Comparison of ENCODE assay signal across 8 cellular contexts in genomic region chr11:73787643-73788537, GRCh38.
DNase-seq lines count a peak whose midpoint lies in the region; ATAC-seq and TF ChIP-seq lines count a peak whose summit lies in the region.

MRPL48 (plus strand) TSS chr11:73787874; CDS start chr11:73787972, 98 bp downstream.

- TF ChIP-seq CTCF in astrocyte of the cerebellum (IDR thresholded peaks at IDR 0.05; ENCODE audit: low read depth, low read length, missing control alignments) = no peak
- TF ChIP-seq CTCF in retinal pigment epithelial cell (conservative IDR thresholded peaks at IDR 0.05; ENCODE audit: low read depth, low read length) = no peak

- in situ Hi-C loops in astrocyte of the cerebellum (cut with HindIII; ENCODE audit: low sequenced_read_pairs) = no loop called here

- DNase-seq in NCI-H2029 (lab: John Stamatoyannopoulos, UW) (peak; percentile 90), T-helper 22 cell (ENCODE audit: low read depth) (peak; percentile 75), astrocyte of the cerebellum (ENCODE audit: low read depth) (peak; percentile 87), hypothalamus (lab: John Stamatoyannopoulos, UW) (peak; percentile 46 to 98 (median 78)), retinal pigment epithelial cell (ENCODE audit: low read depth) (peak; percentile 67), cortex of kidney (lab: John Stamatoyannopoulos, UW) (no peak)

- H3K4me3 ChIP-seq in astrocyte of the cerebellum (ENCODE audit: low read depth, low read length) (peak within 1 kb of the TSS; percentile 66), retinal pigment epithelial cell (ENCODE audit: low read length) (peak within 1 kb of the TSS; percentile 66)

- ATAC-seq in GM18499 (IDR thresholded peaks at IDR 0.05; ENCODE audit: insufficient read depth, unreplicated experiment) = peak; percentile 44
- peak; percentile 83 for ATAC-seq in HG02970 (IDR thresholded peaks at IDR 0.05; ENCODE audit: low FRiP score, unreplicated experiment)
